Comparison of ENCODE assay signal across 1 cellular context in genomic region chr1:27153927-27154358, GRCh38.
A peak's percentile ranks its signal among the peaks of the same experiment; 100 is the strongest.
TF ChIP-seq lines count a peak whose summit lies in the region.

No MANE protein-coding gene starts in this region.

TF ChIP-seq in GM12878, 131 proteins besides CTCF, POLR2A, EP300 and RAD21 (continued from another document):
- TF ChIP-seq MLLT1 (IDR thresholded peaks at IDR 0.05) (peak; percentile 94), SUZ12 (IDR thresholded peaks at IDR 0.05; ENCODE audit: unreplicated experiment) (no peak)
